8 cellular contexts compared by ENCODE assay signal in the genomic region with DNA sequence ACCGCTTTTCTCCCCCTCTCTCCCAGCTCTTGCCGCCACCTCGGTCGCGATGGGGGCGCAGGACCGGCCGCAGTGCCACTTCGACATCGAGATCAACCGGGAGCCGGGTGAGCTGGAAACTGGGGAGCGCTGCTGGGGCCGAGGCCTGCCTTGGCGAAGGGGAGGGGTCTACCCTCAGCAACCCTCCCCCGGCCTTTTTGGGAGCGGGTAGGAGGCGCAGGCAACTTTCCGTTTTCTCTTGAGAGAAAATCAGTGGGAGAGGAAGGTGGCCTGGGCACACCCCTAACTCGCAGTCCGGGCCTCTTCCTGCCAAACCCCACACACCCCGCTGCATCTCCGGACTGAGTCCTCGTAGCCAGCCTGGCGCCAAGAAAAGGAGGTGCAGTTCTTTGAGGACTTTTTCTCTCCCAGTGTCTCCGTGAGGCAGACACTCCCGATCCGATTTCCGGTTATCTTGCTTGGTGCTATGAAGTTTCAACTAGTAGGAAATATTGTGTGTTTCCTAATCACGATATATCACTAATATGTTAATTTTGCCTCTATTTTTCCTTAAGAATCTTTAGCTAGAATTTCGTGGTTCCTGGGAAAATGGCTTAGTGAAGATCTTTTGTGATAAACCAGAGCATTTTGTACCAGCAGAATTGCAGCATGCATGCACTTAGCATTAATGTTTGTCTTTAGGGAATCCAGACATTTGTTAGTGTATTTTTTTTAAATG. TPM values are rescaled to one million over a fixed set of nuclear protein-coding genes. Genes with fewer than 3 reads are reported as not detected.
A peak's percentile ranks its signal among the peaks of the same experiment; 100 is the strongest.
DNase-seq lines count a peak whose midpoint lies in the region; ATAC-seq lines count a peak whose summit lies in the region.

No MANE protein-coding gene starts in this region.

- peak; percentile 23 for ATAC-seq in GM21423 (IDR thresholded peaks at IDR 0.05; ENCODE audit: unreplicated experiment)
- ATAC-seq in T-helper 17 cell, result peak; percentile 6

- no peaks in the 10 kb centered on the region for H3K36me3 Mint-ChIP-seq in T-helper 17 cell (ENCODE audit: low read depth)

- H3K4me3 ChIP-seq in HUES48 (ENCODE audit: low read depth, low read length), result peak overlapping the region; percentile 71

- H3K4me3 Mint-ChIP-seq in T-helper 17 cell, result peak overlapping the region; percentile 91

- peaks cover 15% of the 10 kb centered on the region for H3K36me3 ChIP-seq in HUES48 (ENCODE audit: control insufficient read depth, insufficient read depth, low read length)

- H3K27me3 Mint-ChIP-seq in T-helper 17 cell, result no peaks in the 10 kb centered on the region

- H3K9me3 ChIP-seq in HUES48 (ENCODE audit: control insufficient read depth, insufficient read depth, low read length), result no peaks in the 10 kb centered on the region
- H3K9me3 ChIP-seq in T-helper 17 cell (ENCODE audit: control insufficient read depth, low read length, poor library complexity, severe bottlenecking), result no peaks in the 10 kb centered on the region

- DNase-seq in GM03348 (ENCODE audit: low spot score) (peak; percentile 73), T-helper 17 cell (peak in 2 of 3 donors; percentile 27 to 41), cerebellum (ENCODE audit: low spot score) (peak; percentile 40), epidermal melanocyte (ENCODE audit: insufficient read length, low spot score) (no peak)
- peak; percentile 66 for DNase-seq in stimulated activated CD4-positive, alpha-beta T cell treated with anti-CD3 and anti-CD28 coated beads, Interleukin-1b, Interleukin-23, amount 100 ng/mL, for 48 hours

- no peaks in the 10 kb centered on the region for H3K27me3 ChIP-seq in HUES48 (ENCODE audit: control insufficient read depth, insufficient read depth, low read length)
- no peaks in the 10 kb centered on the region for H3K27me3 ChIP-seq in layer of hippocampus (ENCODE audit: control insufficient read depth, insufficient read depth, low read length)

- peaks cover 28% of the 10 kb centered on the region for H3K4me1 Mint-ChIP-seq in T-helper 17 cell

- peak overlapping the region; percentile 95 for H3K27ac Mint-ChIP-seq in T-helper 17 cell

- H3K27ac ChIP-seq in HUES48 (ENCODE audit: low read depth, low read length), result peak overlapping the region; percentile 92
- peak overlapping the region; percentile 97 for H3K27ac ChIP-seq in layer of hippocampus (ENCODE audit: low read depth, low read length)

- H3K4me1 ChIP-seq in HUES48 (ENCODE audit: control insufficient read depth, insufficient read depth, low read length), result peaks cover 5% of the 10 kb centered on the region; the same call in 1 of the 2 replicates

- peak overlapping the region; percentile 84 for H3K9ac ChIP-seq in HUES48 (ENCODE audit: low read depth, low read length)

RNA-seq across cellular contexts. Expression of a gene that starts 0.6 kb away (rescaled TPM):
- 100 to 1,000 TPM; 240 to 241 TPM for total RNA-seq in T-helper 17 cell
- 259 TPM for total RNA-seq in cerebellum

RNA-seq across cellular contexts. Expression of a gene that starts 10.5 kb away (rescaled TPM):
- total RNA-seq in T-helper 17 cell (10 to 100 TPM; 42.7 to 49.1 TPM), cerebellum (15.6 TPM)

RNA-seq across cellular contexts. Expression of a gene that starts 19.4 kb away (rescaled TPM):
- total RNA-seq in T-helper 17 cell (10 to 100 TPM; 83.2 to 84.5 TPM), cerebellum (50.9 TPM)

RNA-seq across cellular contexts. Expression of a gene that starts 52.4 kb away (rescaled TPM):
- 1 to 10 TPM in 1 of 2 donors, under 1 TPM in 1; 0.89 to 1.1 TPM for total RNA-seq in T-helper 17 cell
- total RNA-seq in cerebellum, result 13.0 TPM
